28 cellular contexts compared by ENCODE assay signal in genomic region chr12:92175961-92176360, GRCh38.
"Had no signal": no experiment of that assay in that cellular context is flagged by ENCODE, and none has a peak within 500 bp of the region (broad histone marks: within the 10 kb centered on the region; RNA-seq: fewer than 3 reads in every experiment).

No MANE protein-coding gene starts in this region.

- H3K9me3 Mint-ChIP-seq: activated naive CD8-positive, alpha-beta T cell treated with anti-CD3 and anti-CD28 coated beads, Interleukin-2, amount 50 U/mL, for 24 hours; activated T-cell treated with anti-CD3 and anti-CD28 coated beads, Interleukin-2, amount 50 U/mL, for 4 hours; activated T-helper 17 cell treated with anti-CD3 and anti-CD28 coated beads, Interleukin-2, amount 50 U/mL, for 72 hours; dendritic cell treated with granulocyte-macrophage colony-stimulating factor and Interleukin-4, amounts not matched to agents 40 ng/mL and 50 ng/mL, for 4 days; natural killer cell treated with Interleukin-12 subunit alpha and Interleukin-12 subunit beta and Interleukin-15 and Interleukin-18, amount 100 ng/mL, for 72 hours had no signal

- H3K27me3 Mint-ChIP-seq: activated CD8-positive, alpha-beta T cell treated with anti-CD3 and anti-CD28 coated beads for 36 hours; activated naive CD8-positive, alpha-beta T cell treated with anti-CD3 and anti-CD28 coated beads, Interleukin-2, amount 50 U/mL, for 24 hours; activated T-helper 17 cell treated with anti-CD3 and anti-CD28 coated beads, Interleukin-2, amount 50 U/mL, for 72 hours; dendritic cell treated with granulocyte-macrophage colony-stimulating factor and Interleukin-4, amounts not matched to agents 40 ng/mL and 50 ng/mL, for 4 days; natural killer cell treated with Interleukin-12 subunit alpha and Interleukin-12 subunit beta and Interleukin-15 and Interleukin-18, amount 100 ng/mL, for 72 hours; progenitor cell of endocrine pancreas had no signal

- H3K27ac ChIP-seq: esophagus muscularis mucosa, foreskin keratinocyte, heart right ventricle, left lung, lower lobe of right lung, ovary, skin epidermis, testis, transverse colon had no signal

- ATAC-seq: activated CD8-positive, alpha-beta T cell treated with anti-CD3 and anti-CD28 coated beads for 36 hours; activated naive CD8-positive, alpha-beta T cell treated with anti-CD3 and anti-CD28 coated beads, Interleukin-2, amount 50 U/mL, for 24 hours; activated T-cell treated with anti-CD3 and anti-CD28 coated beads, Interleukin-2, amount 50 U/mL, for 4 hours; activated T-helper 17 cell treated with anti-CD3 and anti-CD28 coated beads, Interleukin-2, amount 50 U/mL, for 72 hours; foreskin keratinocyte; heart right ventricle; left lung; lower lobe of right lung; natural killer cell treated with Interleukin-12 subunit alpha and Interleukin-12 subunit beta and Interleukin-15 and Interleukin-18, amount 100 ng/mL, for 72 hours; sciatic nerve had no signal

- H3K4me1 Mint-ChIP-seq: activated T-helper 17 cell treated with anti-CD3 and anti-CD28 coated beads, Interleukin-2, amount 50 U/mL, for 72 hours had no signal

- DNase-seq: activated CD4-positive, alpha-beta T cell treated with anti-CD3 and anti-CD28 coated beads, Interleukin-2, amount 50 U/mL, for 1 hour; activated CD8-positive, alpha-beta T cell treated with anti-CD3 and anti-CD28 coated beads for 36 hours; activated gamma-delta T cell treated with Interleukin-2 at 50 U/mL for 16 hours; activated naive CD4-positive, alpha-beta T cell treated with anti-CD3 and anti-CD28 coated beads, Interleukin-2, amount 50 U/mL, for 16 hours; activated naive CD8-positive, alpha-beta T cell treated with anti-CD3 and anti-CD28 coated beads, Interleukin-2, amount 50 U/mL, for 24 hours; activated T-cell treated with anti-CD3 and anti-CD28 coated beads, Interleukin-2, amount 50 U/mL, for 4 hours; amygdala; caudate nucleus; effector CD4-positive, alpha-beta T cell; foreskin keratinocyte; heart right ventricle; left lung; lower lobe of right lung; mesendoderm; ovary; stimulated activated CD4-positive, alpha-beta T cell treated with anti-CD3 and anti-CD28 coated beads, Interleukin-12 subunit alpha, Interleukin-12 subunit beta, amount 100 ng/mL, for 4 hours; stimulated activated CD4-positive, alpha-beta T cell treated with anti-CD3 and anti-CD28 coated beads, Interleukin-4, amount 100 ng/mL, for 1 hour; stimulated activated naive CD4-positive, alpha-beta T cell; T-helper 2 cell; transverse colon had no signal

- H3K4me1 ChIP-seq: foreskin keratinocyte, left lung, lower lobe of right lung, testis, transverse colon had no signal

- H3K4me3 Mint-ChIP-seq: activated CD8-positive, alpha-beta T cell treated with anti-CD3 and anti-CD28 coated beads for 36 hours; activated naive CD8-positive, alpha-beta T cell treated with anti-CD3 and anti-CD28 coated beads, Interleukin-2, amount 50 U/mL, for 24 hours; activated T-cell treated with anti-CD3 and anti-CD28 coated beads, Interleukin-2, amount 50 U/mL, for 4 hours; activated T-helper 17 cell treated with anti-CD3 and anti-CD28 coated beads, Interleukin-2, amount 50 U/mL, for 72 hours; dendritic cell treated with granulocyte-macrophage colony-stimulating factor and Interleukin-4, amounts not matched to agents 40 ng/mL and 50 ng/mL, for 4 days; natural killer cell treated with Interleukin-12 subunit alpha and Interleukin-12 subunit beta and Interleukin-15 and Interleukin-18, amount 100 ng/mL, for 72 hours had no signal

- H3K4me3 ChIP-seq: esophagus muscularis mucosa, heart right ventricle, left lung, lower lobe of right lung, ovary, skin epidermis, transverse colon had no signal

- H3K36me3 ChIP-seq: esophagus muscularis mucosa, heart right ventricle, left lung, lower lobe of right lung, ovary, transverse colon had no signal

- H3K9me3 ChIP-seq: esophagus muscularis mucosa, heart right ventricle, left lung, lower lobe of right lung, ovary, testis, transverse colon had no signal

- H3K36me3 Mint-ChIP-seq: natural killer cell treated with Interleukin-12 subunit alpha and Interleukin-12 subunit beta and Interleukin-15 and Interleukin-18, amount 100 ng/mL, for 72 hours had no signal

- H3K27me3 ChIP-seq: esophagus muscularis mucosa, foreskin keratinocyte, heart right ventricle, left lung, ovary, testis, transverse colon had no signal

- H3K27ac Mint-ChIP-seq: activated CD8-positive, alpha-beta T cell treated with anti-CD3 and anti-CD28 coated beads for 36 hours; activated naive CD8-positive, alpha-beta T cell treated with anti-CD3 and anti-CD28 coated beads, Interleukin-2, amount 50 U/mL, for 24 hours; activated T-helper 17 cell treated with anti-CD3 and anti-CD28 coated beads, Interleukin-2, amount 50 U/mL, for 72 hours; dendritic cell treated with granulocyte-macrophage colony-stimulating factor and Interleukin-4, amounts not matched to agents 40 ng/mL and 50 ng/mL, for 4 days; progenitor cell of endocrine pancreas had no signal
